ENCODE assay signal across 1 cellular context in the genomic region with DNA sequence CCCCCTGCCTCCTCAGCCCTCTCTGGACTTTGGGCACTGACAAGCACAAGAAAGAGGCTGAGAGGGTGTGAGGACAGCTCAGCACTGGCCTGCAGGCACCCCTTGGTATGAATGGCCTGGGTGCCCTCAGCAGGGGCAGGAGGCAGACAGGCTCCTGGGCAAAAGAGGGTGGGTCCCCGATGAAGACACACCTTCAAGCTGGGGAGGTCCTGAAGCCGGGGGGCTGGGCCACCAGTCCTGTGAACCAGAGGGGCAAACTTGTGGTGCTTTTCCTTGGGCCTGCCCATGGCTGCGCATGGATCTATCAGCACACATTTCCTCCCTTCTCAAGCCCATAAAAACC.
TF ChIP-seq lines count a peak whose summit lies in the region.

No MANE protein-coding gene starts in this region.

TF ChIP-seq in H1, 55 proteins besides CTCF, POLR2A, EP300 and RAD21:
- no peak for TF ChIP-seq SIN3A (conservative IDR thresholded peaks at IDR 0.05 in 1 of 2, IDR thresholded peaks at IDR 0.05 in 1 of 2; ENCODE audit: low read depth in 1 of 2, low read length in 2 of 2)
- no peak for TF ChIP-seq HDAC2 (IDR thresholded peaks at IDR 0.05; ENCODE audit: borderline replicate concordance in 1 of 2, low read depth in 2 of 2, low read length in 2 of 2)
- no peak for TF ChIP-seq ZNF274 (IDR thresholded peaks at IDR 0.05; ENCODE audit: borderline replicate concordance, extremely low read depth, low read length)
- TF ChIP-seq JUN (IDR thresholded peaks at IDR 0.05; ENCODE audit: low read depth, low read length): no peak
- no peak for TF ChIP-seq EZH2 (IDR thresholded peaks at IDR 0.05; ENCODE audit: low read depth, low read length, severe bottlenecking)
- no peak for TF ChIP-seq CREB1 (IDR thresholded peaks at IDR 0.05)
- no peak for TF ChIP-seq TAF7 (optimal IDR thresholded peaks at IDR 0.05; ENCODE audit: borderline replicate concordance, low read depth, low read length)
- no peak for TF ChIP-seq TCF12 (IDR thresholded peaks at IDR 0.05; ENCODE audit: low read depth, low read length)
- no peak for TF ChIP-seq YY1 (IDR thresholded peaks at IDR 0.05; ENCODE audit: low read depth, low read length)
- no peak for TF ChIP-seq TBP (IDR thresholded peaks at IDR 0.05; ENCODE audit: low read depth, low read length)
- TF ChIP-seq, protein P1, sequence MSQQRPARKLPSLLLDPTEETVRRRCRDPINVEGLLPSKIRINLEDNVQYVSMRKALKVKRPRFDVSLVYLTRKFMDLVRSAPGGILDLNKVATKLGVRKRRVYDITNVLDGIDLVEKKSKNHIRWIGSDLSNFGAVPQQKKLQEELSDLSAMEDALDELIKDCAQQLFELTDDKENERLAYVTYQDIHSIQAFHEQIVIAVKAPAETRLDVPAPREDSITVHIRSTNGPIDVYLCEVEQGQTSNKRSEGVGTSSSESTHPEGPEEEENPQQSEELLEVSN (IDR thresholded peaks at IDR 0.05): no peak
- no peak for TF ChIP-seq CBX8 (IDR thresholded peaks at IDR 0.05; ENCODE audit: borderline replicate concordance, low read depth, low read length)
- no peak for TF ChIP-seq KDM1A (IDR thresholded peaks at IDR 0.05; ENCODE audit: borderline replicate concordance, low read length)
- no peak for TF ChIP-seq RNF2 (IDR thresholded peaks at IDR 0.05; ENCODE audit: borderline replicate concordance, low read depth, low read length, missing control alignments, poor library complexity, severe bottlenecking)
- TF ChIP-seq SP4 (IDR thresholded peaks at IDR 0.05; ENCODE audit: low read length): no peak
- TF ChIP-seq CHD2 (IDR thresholded peaks at IDR 0.05; ENCODE audit: low read length): no peak
- no peak for TF ChIP-seq RXRA (IDR thresholded peaks at IDR 0.05; ENCODE audit: insufficient read depth, low read depth, low read length)
- no peak for TF ChIP-seq SRF (IDR thresholded peaks at IDR 0.05; ENCODE audit: low read depth, low read length)
- no peak for TF ChIP-seq GABPA (IDR thresholded peaks at IDR 0.05; ENCODE audit: borderline replicate concordance, insufficient read depth, low read length)
- TF ChIP-seq KDM5A (IDR thresholded peaks at IDR 0.05; ENCODE audit: low read length): no peak
